In the genomic region with DNA sequence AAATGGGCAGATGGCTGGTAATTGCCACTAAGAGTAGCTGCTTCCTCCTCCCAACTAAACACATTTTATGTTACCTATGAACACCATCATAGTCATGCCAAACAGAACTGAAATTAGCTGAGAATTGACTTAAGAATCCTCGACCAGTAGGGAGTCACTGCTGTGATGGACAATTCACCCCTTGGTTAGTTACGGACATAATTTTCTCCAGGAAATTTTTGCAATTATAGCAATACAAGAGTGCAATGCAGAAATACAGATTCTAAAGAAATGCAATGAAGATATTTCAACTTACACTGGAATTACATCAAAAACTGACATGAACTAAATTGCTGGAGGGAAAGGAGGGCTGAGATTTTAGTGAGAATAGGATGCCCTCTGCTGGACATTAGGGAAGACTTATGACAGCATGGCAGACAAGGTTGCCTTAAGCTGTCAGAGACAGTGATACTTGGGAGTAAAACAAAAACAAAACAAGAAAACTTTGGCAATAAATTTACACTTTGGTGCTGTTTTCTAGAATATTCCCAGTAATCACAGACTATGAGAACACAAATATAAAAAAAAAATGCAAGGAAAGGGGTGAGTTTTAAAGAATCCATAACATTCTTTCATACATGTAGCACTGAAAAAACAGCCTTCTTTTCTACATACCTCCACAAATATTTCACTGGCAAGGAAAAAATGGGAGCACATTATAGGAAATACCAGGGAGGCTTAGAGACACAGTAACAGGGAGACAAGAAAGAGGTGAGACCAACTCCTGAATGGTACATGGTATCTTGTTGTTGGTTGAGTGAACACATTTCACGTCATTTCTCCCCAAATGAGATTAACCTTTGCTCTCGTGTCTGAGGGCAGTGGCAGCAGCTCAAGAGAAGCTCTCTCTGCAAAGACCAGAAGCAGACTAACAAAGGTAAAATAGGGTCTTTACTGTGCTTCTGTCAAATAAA, we compare ENCODE assay signal across 1 cellular context.
TF ChIP-seq lines count a peak whose summit lies in the region.

No MANE protein-coding gene starts in this region.

TF ChIP-seq in GM12878, 131 proteins besides CTCF, POLR2A, EP300 and RAD21 (continued from another document):
- TF ChIP-seq SUPT20H (IDR thresholded peaks at IDR 0.05; ENCODE audit: borderline replicate concordance, control insufficient read depth, low read depth, low read length) = no peak
- no peak for TF ChIP-seq BMI1 (IDR thresholded peaks at IDR 0.05; ENCODE audit: borderline replicate concordance)
- TF ChIP-seq HDAC6 (IDR thresholded peaks at IDR 0.05; ENCODE audit: unreplicated experiment) = no peak
- TF ChIP-seq NFXL1 (IDR thresholded peaks at IDR 0.05; ENCODE audit: borderline replicate concordance) = no peak
- TF ChIP-seq, protein P1, sequence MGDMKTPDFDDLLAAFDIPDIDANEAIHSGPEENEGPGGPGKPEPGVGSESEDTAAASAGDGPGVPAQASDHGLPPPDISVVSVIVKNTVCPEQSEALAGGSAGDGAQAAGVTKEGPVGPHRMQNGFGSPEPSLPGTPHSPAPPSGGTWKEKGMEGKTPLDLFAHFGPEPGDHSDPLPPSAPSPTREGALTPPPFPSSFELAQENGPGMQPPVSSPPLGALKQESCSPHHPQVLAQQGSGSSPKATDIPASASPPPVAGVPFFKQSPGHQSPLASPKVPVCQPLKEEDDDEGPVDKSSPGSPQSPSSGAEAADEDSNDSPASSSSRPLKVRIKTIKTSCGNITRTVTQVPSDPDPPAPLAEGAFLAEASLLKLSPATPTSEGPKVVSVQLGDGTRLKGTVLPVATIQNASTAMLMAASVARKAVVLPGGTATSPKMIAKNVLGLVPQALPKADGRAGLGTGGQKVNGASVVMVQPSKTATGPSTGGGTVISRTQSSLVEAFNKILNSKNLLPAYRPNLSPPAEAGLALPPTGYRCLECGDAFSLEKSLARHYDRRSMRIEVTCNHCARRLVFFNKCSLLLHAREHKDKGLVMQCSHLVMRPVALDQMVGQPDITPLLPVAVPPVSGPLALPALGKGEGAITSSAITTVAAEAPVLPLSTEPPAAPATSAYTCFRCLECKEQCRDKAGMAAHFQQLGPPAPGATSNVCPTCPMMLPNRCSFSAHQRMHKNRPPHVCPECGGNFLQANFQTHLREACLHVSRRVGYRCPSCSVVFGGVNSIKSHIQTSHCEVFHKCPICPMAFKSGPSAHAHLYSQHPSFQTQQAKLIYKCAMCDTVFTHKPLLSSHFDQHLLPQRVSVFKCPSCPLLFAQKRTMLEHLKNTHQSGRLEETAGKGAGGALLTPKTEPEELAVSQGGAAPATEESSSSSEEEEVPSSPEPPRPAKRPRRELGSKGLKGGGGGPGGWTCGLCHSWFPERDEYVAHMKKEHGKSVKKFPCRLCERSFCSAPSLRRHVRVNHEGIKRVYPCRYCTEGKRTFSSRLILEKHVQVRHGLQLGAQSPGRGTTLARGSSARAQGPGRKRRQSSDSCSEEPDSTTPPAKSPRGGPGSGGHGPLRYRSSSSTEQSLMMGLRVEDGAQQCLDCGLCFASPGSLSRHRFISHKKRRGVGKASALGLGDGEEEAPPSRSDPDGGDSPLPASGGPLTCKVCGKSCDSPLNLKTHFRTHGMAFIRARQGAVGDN (IDR thresholded peaks at IDR 0.05) = no peak
- TF ChIP-seq SRF (IDR thresholded peaks at IDR 0.05; ENCODE audit: low read depth in 2 of 2, low read length in 2 of 2) = no peak
- peak; percentile 72 for TF ChIP-seq YY1 (IDR thresholded peaks at IDR 0.05; ENCODE audit: low read depth, low read length)
- no peak for TF ChIP-seq CREB1 (IDR thresholded peaks at IDR 0.05; ENCODE audit: low read depth)
- no peak for TF ChIP-seq ZNF274 (IDR thresholded peaks at IDR 0.05; ENCODE audit: insufficient read depth, insufficient read length)
- TF ChIP-seq SMC3 (IDR thresholded peaks at IDR 0.05; ENCODE audit: borderline replicate concordance, low read length) = peak; percentile 98
- no peak for TF ChIP-seq JUND (IDR thresholded peaks at IDR 0.05; ENCODE audit: low read depth, low read length)
- TF ChIP-seq JUNB (IDR thresholded peaks at IDR 0.05) = no peak
- TF ChIP-seq, protein P2, sequence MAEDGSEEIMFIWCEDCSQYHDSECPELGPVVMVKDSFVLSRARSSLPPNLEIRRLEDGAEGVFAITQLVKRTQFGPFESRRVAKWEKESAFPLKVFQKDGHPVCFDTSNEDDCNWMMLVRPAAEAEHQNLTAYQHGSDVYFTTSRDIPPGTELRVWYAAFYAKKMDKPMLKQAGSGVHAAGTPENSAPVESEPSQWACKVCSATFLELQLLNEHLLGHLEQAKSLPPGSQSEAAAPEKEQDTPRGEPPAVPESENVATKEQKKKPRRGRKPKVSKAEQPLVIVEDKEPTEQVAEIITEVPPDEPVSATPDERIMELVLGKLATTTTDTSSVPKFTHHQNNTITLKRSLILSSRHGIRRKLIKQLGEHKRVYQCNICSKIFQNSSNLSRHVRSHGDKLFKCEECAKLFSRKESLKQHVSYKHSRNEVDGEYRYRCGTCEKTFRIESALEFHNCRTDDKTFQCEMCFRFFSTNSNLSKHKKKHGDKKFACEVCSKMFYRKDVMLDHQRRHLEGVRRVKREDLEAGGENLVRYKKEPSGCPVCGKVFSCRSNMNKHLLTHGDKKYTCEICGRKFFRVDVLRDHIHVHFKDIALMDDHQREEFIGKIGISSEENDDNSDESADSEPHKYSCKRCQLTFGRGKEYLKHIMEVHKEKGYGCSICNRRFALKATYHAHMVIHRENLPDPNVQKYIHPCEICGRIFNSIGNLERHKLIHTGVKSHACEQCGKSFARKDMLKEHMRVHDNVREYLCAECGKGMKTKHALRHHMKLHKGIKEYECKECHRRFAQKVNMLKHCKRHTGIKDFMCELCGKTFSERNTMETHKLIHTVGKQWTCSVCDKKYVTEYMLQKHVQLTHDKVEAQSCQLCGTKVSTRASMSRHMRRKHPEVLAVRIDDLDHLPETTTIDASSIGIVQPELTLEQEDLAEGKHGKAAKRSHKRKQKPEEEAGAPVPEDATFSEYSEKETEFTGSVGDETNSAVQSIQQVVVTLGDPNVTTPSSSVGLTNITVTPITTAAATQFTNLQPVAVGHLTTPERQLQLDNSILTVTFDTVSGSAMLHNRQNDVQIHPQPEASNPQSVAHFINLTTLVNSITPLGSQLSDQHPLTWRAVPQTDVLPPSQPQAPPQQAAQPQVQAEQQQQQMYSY (CRISPR knock-in tag; IDR thresholded peaks at IDR 0.05) = no peak
- no peak for TF ChIP-seq PAX8 (IDR thresholded peaks at IDR 0.05)
- TF ChIP-seq, protein P3, sequence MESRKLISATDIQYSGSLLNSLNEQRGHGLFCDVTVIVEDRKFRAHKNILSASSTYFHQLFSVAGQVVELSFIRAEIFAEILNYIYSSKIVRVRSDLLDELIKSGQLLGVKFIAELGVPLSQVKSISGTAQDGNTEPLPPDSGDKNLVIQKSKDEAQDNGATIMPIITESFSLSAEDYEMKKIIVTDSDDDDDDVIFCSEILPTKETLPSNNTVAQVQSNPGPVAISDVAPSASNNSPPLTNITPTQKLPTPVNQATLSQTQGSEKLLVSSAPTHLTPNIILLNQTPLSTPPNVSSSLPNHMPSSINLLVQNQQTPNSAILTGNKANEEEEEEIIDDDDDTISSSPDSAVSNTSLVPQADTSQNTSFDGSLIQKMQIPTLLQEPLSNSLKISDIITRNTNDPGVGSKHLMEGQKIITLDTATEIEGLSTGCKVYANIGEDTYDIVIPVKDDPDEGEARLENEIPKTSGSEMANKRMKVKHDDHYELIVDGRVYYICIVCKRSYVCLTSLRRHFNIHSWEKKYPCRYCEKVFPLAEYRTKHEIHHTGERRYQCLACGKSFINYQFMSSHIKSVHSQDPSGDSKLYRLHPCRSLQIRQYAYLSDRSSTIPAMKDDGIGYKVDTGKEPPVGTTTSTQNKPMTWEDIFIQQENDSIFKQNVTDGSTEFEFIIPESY (IDR thresholded peaks at IDR 0.05) = no peak
- 0 out of 2 replicates have a peak, but pooled peaks have one; percentile 39 for TF ChIP-seq RB1 (IDR thresholded peaks at IDR 0.05; ENCODE audit: borderline replicate concordance)
- no peak for TF ChIP-seq GATAD2B (conservative IDR thresholded peaks at IDR 0.05; ENCODE audit: low read depth)
- no peak for TF ChIP-seq ESRRA (IDR thresholded peaks at IDR 0.05; ENCODE audit: low read length)
- no peak for TF ChIP-seq EGR1 (IDR thresholded peaks at IDR 0.05; ENCODE audit: borderline replicate concordance in 1 of 2, low read depth in 2 of 2, low read length in 2 of 2)
- TF ChIP-seq, protein P4, sequence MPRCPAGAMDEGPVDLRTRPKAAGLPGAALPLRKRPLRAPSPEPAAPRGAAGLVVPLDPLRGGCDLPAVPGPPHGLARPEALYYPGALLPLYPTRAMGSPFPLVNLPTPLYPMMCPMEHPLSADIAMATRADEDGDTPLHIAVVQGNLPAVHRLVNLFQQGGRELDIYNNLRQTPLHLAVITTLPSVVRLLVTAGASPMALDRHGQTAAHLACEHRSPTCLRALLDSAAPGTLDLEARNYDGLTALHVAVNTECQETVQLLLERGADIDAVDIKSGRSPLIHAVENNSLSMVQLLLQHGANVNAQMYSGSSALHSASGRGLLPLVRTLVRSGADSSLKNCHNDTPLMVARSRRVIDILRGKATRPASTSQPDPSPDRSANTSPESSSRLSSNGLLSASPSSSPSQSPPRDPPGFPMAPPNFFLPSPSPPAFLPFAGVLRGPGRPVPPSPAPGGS (IDR thresholded peaks at IDR 0.05; ENCODE audit: borderline replicate concordance, insufficient read depth, low read depth, low read length, poor library complexity, severe bottlenecking) = no peak
- no peak for TF ChIP-seq KDM1A (IDR thresholded peaks at IDR 0.05; ENCODE audit: borderline replicate concordance)
- no peak for TF ChIP-seq GABPA (IDR thresholded peaks at IDR 0.05; ENCODE audit: low read depth)
- no peak for TF ChIP-seq IKZF1 (conservative IDR thresholded peaks at IDR 0.05)
- TF ChIP-seq FOXM1 (IDR thresholded peaks at IDR 0.05; ENCODE audit: low read depth, low read length) = no peak
- no peak for TF ChIP-seq SREBF1 (IDR thresholded peaks at IDR 0.05; ENCODE audit: low read length)
- TF ChIP-seq ZZZ3 (IDR thresholded peaks at IDR 0.05; ENCODE audit: control insufficient read depth, insufficient read length, low read depth) = no peak
- TF ChIP-seq, protein P5, sequence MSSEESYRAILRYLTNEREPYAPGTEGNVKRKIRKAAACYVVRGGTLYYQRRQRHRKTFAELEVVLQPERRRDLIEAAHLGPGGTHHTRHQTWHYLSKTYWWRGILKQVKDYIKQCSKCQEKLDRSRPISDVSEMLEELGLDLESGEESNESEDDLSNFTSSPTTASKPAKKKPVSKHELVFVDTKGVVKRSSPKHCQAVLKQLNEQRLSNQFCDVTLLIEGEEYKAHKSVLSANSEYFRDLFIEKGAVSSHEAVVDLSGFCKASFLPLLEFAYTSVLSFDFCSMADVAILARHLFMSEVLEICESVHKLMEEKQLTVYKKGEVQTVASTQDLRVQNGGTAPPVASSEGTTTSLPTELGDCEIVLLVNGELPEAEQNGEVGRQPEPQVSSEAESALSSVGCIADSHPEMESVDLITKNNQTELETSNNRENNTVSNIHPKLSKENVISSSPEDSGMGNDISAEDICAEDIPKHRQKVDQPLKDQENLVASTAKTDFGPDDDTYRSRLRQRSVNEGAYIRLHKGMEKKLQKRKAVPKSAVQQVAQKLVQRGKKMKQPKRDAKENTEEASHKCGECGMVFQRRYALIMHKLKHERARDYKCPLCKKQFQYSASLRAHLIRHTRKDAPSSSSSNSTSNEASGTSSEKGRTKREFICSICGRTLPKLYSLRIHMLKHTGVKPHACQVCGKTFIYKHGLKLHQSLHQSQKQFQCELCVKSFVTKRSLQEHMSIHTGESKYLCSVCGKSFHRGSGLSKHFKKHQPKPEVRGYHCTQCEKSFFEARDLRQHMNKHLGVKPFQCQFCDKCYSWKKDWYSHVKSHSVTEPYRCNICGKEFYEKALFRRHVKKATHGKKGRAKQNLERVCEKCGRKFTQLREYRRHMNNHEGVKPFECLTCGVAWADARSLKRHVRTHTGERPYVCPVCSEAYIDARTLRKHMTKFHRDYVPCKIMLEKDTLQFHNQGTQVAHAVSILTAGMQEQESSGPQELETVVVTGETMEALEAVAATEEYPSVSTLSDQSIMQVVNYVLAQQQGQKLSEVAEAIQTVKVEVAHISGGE (CRISPR knock-in tag; IDR thresholded peaks at IDR 0.05) = no peak
- TF ChIP-seq ZNF24 (IDR thresholded peaks at IDR 0.05) = no peak
- TF ChIP-seq, protein P6, sequence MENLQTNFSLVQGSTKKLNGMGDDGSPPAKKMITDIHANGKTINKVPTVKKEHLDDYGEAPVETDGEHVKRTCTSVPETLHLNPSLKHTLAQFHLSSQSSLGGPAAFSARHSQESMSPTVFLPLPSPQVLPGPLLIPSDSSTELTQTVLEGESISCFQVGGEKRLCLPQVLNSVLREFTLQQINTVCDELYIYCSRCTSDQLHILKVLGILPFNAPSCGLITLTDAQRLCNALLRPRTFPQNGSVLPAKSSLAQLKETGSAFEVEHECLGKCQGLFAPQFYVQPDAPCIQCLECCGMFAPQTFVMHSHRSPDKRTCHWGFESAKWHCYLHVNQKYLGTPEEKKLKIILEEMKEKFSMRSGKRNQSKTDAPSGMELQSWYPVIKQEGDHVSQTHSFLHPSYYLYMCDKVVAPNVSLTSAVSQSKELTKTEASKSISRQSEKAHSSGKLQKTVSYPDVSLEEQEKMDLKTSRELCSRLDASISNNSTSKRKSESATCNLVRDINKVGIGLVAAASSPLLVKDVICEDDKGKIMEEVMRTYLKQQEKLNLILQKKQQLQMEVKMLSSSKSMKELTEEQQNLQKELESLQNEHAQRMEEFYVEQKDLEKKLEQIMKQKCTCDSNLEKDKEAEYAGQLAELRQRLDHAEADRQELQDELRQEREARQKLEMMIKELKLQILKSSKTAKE (IDR thresholded peaks at IDR 0.05; ENCODE audit: low read depth, poor library complexity, severe bottlenecking) = peak; percentile 46
- TF ChIP-seq, protein P7, sequence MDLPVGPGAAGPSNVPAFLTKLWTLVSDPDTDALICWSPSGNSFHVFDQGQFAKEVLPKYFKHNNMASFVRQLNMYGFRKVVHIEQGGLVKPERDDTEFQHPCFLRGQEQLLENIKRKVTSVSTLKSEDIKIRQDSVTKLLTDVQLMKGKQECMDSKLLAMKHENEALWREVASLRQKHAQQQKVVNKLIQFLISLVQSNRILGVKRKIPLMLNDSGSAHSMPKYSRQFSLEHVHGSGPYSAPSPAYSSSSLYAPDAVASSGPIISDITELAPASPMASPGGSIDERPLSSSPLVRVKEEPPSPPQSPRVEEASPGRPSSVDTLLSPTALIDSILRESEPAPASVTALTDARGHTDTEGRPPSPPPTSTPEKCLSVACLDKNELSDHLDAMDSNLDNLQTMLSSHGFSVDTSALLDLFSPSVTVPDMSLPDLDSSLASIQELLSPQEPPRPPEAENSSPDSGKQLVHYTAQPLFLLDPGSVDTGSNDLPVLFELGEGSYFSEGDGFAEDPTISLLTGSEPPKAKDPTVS (IDR thresholded peaks at IDR 0.05; ENCODE audit: low read depth, low read length) = no peak
